In the genomic region with DNA sequence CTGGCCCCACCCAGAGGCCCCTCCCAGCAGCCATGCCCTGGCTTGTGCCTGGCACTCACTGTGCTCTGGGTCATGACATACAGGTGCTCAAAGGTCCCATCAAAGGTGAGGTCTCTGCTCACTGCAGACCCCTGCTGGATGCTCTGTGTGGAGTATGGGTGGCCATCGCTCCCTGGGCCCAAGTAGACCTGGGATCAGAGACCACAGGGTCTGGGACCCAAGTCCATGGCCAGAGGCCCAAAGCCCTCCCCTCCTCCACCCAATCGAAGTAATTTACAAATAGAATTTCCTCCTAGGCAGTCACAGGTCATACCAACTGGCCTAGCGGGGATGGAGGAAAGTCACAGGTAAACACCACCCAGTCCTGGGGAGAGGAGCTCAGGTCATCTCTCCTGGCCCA, we compare ENCODE assay signal across 27 cellular contexts. TPM values are rescaled to one million over a fixed set of nuclear protein-coding genes. Genes with fewer than 3 reads are reported as not detected.
DNase-seq lines count a peak whose midpoint lies in the region; ATAC-seq, FAIRE-seq and TF ChIP-seq lines count a peak whose summit lies in the region.
"Had no signal": no experiment of that assay in that cellular context is flagged by ENCODE, and none has a peak within 500 bp of the region (broad histone marks: within the 10 kb centered on the region; RNA-seq: fewer than 3 reads in every experiment).

No MANE protein-coding gene starts in this region.

- H3K27me3 Mint-ChIP-seq in stimulated activated naive CD8-positive, alpha-beta T cell treated with anti-CD3 and anti-CD28 coated beads, Interleukin-15, amount 100 ng/mL, for 72 hours = peaks cover 1% of the 10 kb centered on the region
- H3K27me3 Mint-ChIP-seq: activated T-helper 17 cell treated with anti-CD3 and anti-CD28 coated beads, Interleukin-2, amount 50 U/mL, for 72 hours had no signal

- H3K4me3 ChIP-seq in SU-DHL-6 (ENCODE audit: insufficient read depth, low read length, poor library complexity, severe bottlenecking) = no peak overlapping the region
- H3K4me3 ChIP-seq: adrenal gland, lower lobe of right lung, psoas muscle had no signal

- H3K4me3 Mint-ChIP-seq in stimulated activated naive CD8-positive, alpha-beta T cell treated with anti-CD3 and anti-CD28 coated beads, Interleukin-15, amount 100 ng/mL, for 72 hours = no peak overlapping the region
- H3K4me3 Mint-ChIP-seq: activated T-helper 17 cell treated with anti-CD3 and anti-CD28 coated beads, Interleukin-2, amount 50 U/mL, for 72 hours; CD4-positive, CD25-positive, alpha-beta regulatory T cell; natural killer cell had no signal

- no peaks in the 10 kb centered on the region for H4K20me1 ChIP-seq in SU-DHL-6 (ENCODE audit: low read depth, low read length)

- H3K9ac ChIP-seq in SU-DHL-6 (ENCODE audit: low read length) = no peak overlapping the region

- no peaks in the 10 kb centered on the region for H3K36me3 ChIP-seq in SU-DHL-6 (ENCODE audit: low read length)

- H3K27ac Mint-ChIP-seq in stimulated activated naive CD8-positive, alpha-beta T cell treated with anti-CD3 and anti-CD28 coated beads, Interleukin-15, amount 100 ng/mL, for 72 hours = no peak overlapping the region
- H3K27ac Mint-ChIP-seq: activated T-helper 17 cell treated with anti-CD3 and anti-CD28 coated beads, Interleukin-2, amount 50 U/mL, for 72 hours; CD4-positive, CD25-positive, alpha-beta regulatory T cell; natural killer cell had no signal

- no peak overlapping the region for H3K4me2 ChIP-seq in SU-DHL-6 (ENCODE audit: low read depth, low read length, poor library complexity, severe bottlenecking)

- H3F3A ChIP-seq in SU-DHL-6 (ENCODE audit: insufficient read depth) = no peaks in the 10 kb centered on the region

- no peak for FAIRE-seq in RCC 7860 (lab: Jason Lieb, UNC)
- FAIRE-seq: endothelial cell of umbilical vein, GM12891, H54, urothelium cell line had no signal

- TF ChIP-seq CTCF in SU-DHL-6 (IDR thresholded peaks at IDR 0.05; ENCODE audit: insufficient read depth, low read length, poor library complexity, severe bottlenecking) = peak; percentile 24

- H3K9me2 ChIP-seq in SU-DHL-6 (replicated peaks; ENCODE audit: insufficient read depth, low read length) = no peaks in the 10 kb centered on the region

- H3K4me1 Mint-ChIP-seq in stimulated activated naive CD8-positive, alpha-beta T cell treated with anti-CD3 and anti-CD28 coated beads, Interleukin-15, amount 100 ng/mL, for 72 hours = no peaks in the 10 kb centered on the region
- H3K4me1 Mint-ChIP-seq: activated T-helper 17 cell treated with anti-CD3 and anti-CD28 coated beads, Interleukin-2, amount 50 U/mL, for 72 hours; CD4-positive, CD25-positive, alpha-beta regulatory T cell had no signal

- no peaks in the 10 kb centered on the region for H3K9me3 ChIP-seq in SU-DHL-6 (ENCODE audit: insufficient read depth, low read length)
- H3K9me3 ChIP-seq: adrenal gland, lower lobe of right lung, psoas muscle had no signal

- H3K27ac ChIP-seq in SU-DHL-6 (ENCODE audit: low read depth, low read length) = no peak overlapping the region
- H3K27ac ChIP-seq: adrenal gland, lower lobe of right lung, psoas muscle had no signal

- H3K9me3 Mint-ChIP-seq in stimulated activated naive CD8-positive, alpha-beta T cell treated with anti-CD3 and anti-CD28 coated beads, Interleukin-15, amount 100 ng/mL, for 72 hours = no peaks in the 10 kb centered on the region
- H3K9me3 Mint-ChIP-seq: activated T-helper 17 cell treated with anti-CD3 and anti-CD28 coated beads, Interleukin-2, amount 50 U/mL, for 72 hours; CD4-positive, CD25-positive, alpha-beta regulatory T cell; natural killer cell had no signal

- peak; percentile 41 for ATAC-seq in stimulated activated naive CD8-positive, alpha-beta T cell treated with anti-CD3 and anti-CD28 coated beads, Interleukin-15, amount 100 ng/mL, for 72 hours
- ATAC-seq in stimulated activated naive CD8-positive, alpha-beta T cell treated with anti-CD3 and anti-CD28 coated beads, Interleukin-15, Interleukin-2, amounts not matched to agents 100 U/mL and 50 U/mL, for 24 hours = no peak
- ATAC-seq in esophagus mucosa = peak; percentile 30
- no peak for ATAC-seq in GM21717 (IDR thresholded peaks at IDR 0.05; ENCODE audit: unreplicated experiment)
- ATAC-seq: activated T-helper 17 cell treated with anti-CD3 and anti-CD28 coated beads, Interleukin-2, amount 50 U/mL, for 72 hours; lower lobe of right lung; natural killer cell; psoas muscle had no signal

- H3K27me3 ChIP-seq in SU-DHL-6 (ENCODE audit: low read length) = no peaks in the 10 kb centered on the region
- H3K27me3 ChIP-seq: adrenal gland had no signal

- H2AFZ ChIP-seq in SU-DHL-6 (ENCODE audit: low read depth, low read length, severe bottlenecking) = no peak overlapping the region

- DNase-seq in stimulated activated naive CD8-positive, alpha-beta T cell treated with anti-CD3 and anti-CD28 coated beads, Interleukin-15, amount 100 ng/mL, for 72 hours = no peak
- DNase-seq in stimulated activated naive CD8-positive, alpha-beta T cell treated with anti-CD3 and anti-CD28 coated beads, Interleukin-15, Interleukin-2, amounts not matched to agents 100 U/mL and 50 U/mL, for 24 hours = no peak
- no peak for DNase-seq in HT-29 (ENCODE audit: low spot score)
- DNase-seq in RCC 7860 (ENCODE audit: low spot score) = no peak
- DNase-seq in kidney glomerular epithelial cell (lab: John Stamatoyannopoulos, UW) = no peak
- DNase-seq: adrenal gland; CD4-positive, CD25-positive, alpha-beta regulatory T cell; DMS79 treated with DMSO at 0.1 percent for 48 hours; lower lobe of right lung; natural killer cell; NCI-H187; NCI-H524; psoas muscle; stimulated activated CD4-positive, alpha-beta T cell treated with anti-CD3 and anti-CD28 coated beads, Interleukin-12 subunit alpha, Interleukin-12 subunit beta, amount 100 ng/mL, for 4 hours; stimulated activated naive CD4-positive, alpha-beta T cell had no signal

- no peaks in the 10 kb centered on the region for H3K79me2 ChIP-seq in SU-DHL-6 (ENCODE audit: insufficient read depth, low read length)

RNA-seq across cellular contexts. Expression of gene PLXNB1, which starts 7.6 kb away (rescaled TPM):
- 62.0 TPM for total RNA-seq in esophagus mucosa
- 194 and 209 TPM in 2 replicates for total RNA-seq in HT-29 (2014; rRNA removed; shearing (Covaris generic))

RNA-seq across cellular contexts. Expression of gene CCDC51, which starts 17.6 kb away (rescaled TPM):
- total RNA-seq in esophagus mucosa = 15.3 TPM
- total RNA-seq in HT-29 (2014; rRNA removed; shearing (Covaris generic)) = 19.1 and 24.3 TPM in 2 replicates

RNA-seq across cellular contexts. Expression of gene TMA7, which starts 17.8 kb away (rescaled TPM):
- total RNA-seq in esophagus mucosa = 244 TPM
- total RNA-seq in HT-29 (2014; rRNA removed; shearing (Covaris generic)) = 173 and 180 TPM in 2 replicates

RNA-seq across cellular contexts. Expression of gene ATRIP, which starts 24.3 kb away (rescaled TPM):
- 6.3 TPM for total RNA-seq in esophagus mucosa
- total RNA-seq in HT-29 (2014; rRNA removed; shearing (Covaris generic)) = 6.7 and 7.7 TPM in 2 replicates

RNA-seq across cellular contexts. Expression of gene FBXW12, which starts 50.3 kb away (rescaled TPM):
- not detected for total RNA-seq in esophagus mucosa
- total RNA-seq in HT-29 (2014; rRNA removed; shearing (Covaris generic)) = not detected in 2 replicates
- total RNA-seq: activated CD8-positive, alpha-beta memory T cell treated with anti-CD3 and anti-CD28 coated beads for 36 hours; activated T-helper 17 cell treated with anti-CD3 and anti-CD28 coated beads, Interleukin-2, amount 50 U/mL, for 72 hours; adrenal gland; CD4-positive, CD25-positive, alpha-beta regulatory T cell; endothelial cell of umbilical vein; glomerular endothelial cell; HT1080; lower lobe of right lung; M059J; psoas muscle had no signal

Comparison
In these comparisons a context has a peak if more than half of its experiments do, and no peak if none do; other contexts are left out.
1. ATAC-seq: peak in stimulated activated naive CD8-positive, alpha-beta T cell treated with anti-CD3 and anti-CD28 coated beads, Interleukin-15, amount 100 ng/mL, for 72 hours (single experiment) and esophagus mucosa (single experiment); none in stimulated activated naive CD8-positive, alpha-beta T cell treated with anti-CD3 and anti-CD28 coated beads, Interleukin-15, Interleukin-2, amounts not matched to agents 100 U/mL and 50 U/mL, for 24 hours (single experiment) and GM21717 (single experiment).